ENCODE assay signal across 12 cellular contexts in the genomic region with DNA sequence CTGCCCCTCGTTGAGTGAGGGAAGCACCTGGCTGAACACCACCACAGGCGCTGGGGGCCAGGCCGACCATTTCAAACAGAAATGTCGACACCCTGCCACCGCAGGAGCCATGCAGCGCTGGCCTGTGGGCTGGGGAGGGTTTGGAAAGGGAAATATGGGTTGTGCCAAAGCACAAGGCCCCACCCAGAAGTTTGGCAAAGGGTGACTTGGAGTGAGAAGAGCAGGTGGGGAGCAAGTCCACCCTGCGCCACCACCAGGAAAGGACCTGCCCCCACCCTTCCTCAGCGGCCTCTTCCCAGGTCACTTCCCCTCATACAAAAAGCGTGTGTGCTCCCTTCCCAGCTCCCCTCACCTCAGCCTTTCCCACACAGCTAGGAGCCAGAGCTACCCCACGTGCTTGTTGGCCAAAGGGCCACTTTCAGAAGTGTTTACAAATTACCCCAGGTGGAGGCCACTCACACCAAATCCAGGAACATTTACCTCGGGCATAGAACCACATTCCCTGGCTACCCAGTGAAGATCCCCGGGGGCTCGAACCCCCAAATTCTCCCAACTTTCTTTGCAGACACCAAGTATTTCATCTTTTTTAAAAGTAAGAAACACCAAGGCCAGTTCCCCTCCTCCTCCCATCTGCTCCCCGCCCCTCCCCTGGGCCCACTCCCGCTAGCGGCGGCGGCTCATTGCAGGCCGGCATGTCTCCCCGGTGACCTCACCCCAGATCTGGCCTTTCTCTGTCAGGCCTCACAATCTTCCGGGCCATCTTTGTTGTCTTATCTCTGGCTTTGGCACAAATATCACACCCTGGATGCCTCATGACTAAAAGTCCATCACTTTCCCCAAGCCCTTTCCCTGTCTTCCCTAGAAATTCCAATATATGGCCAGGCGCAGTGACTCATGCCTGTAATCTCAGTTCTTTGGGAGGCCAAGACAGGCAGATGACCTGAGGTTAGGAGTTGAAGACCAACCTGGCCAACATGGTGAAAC. TPM values are rescaled to one million over a fixed set of nuclear protein-coding genes. Genes with fewer than 3 reads are reported as not detected.
DNase-seq lines count a peak whose midpoint lies in the region; ATAC-seq and TF ChIP-seq lines count a peak whose summit lies in the region.
"Had no signal": no experiment of that assay in that cellular context is flagged by ENCODE, and none has a peak within 500 bp of the region (broad histone marks: within the 10 kb centered on the region; RNA-seq: fewer than 3 reads in every experiment).

No MANE protein-coding gene starts in this region.

- H3K36me3 ChIP-seq in right atrium auricular region (no peaks in the 10 kb centered on the region), skeletal muscle tissue (ENCODE audit: control insufficient read depth in 3 of 3, insufficient read depth in 3 of 3, low read length in 3 of 3) (no peaks in the 10 kb centered on the region)

- H3K4me1 ChIP-seq in right atrium auricular region (peaks cover 0 to 76% of the 10 kb centered on the region in 2 donors), skeletal muscle tissue (ENCODE audit: control insufficient read depth in 3 of 3, insufficient read depth in 3 of 3, low read length in 3 of 3) (peaks cover 51 to 63% (median 53%) of the 10 kb centered on the region in 3 donors)

- H3K9ac ChIP-seq in skeletal muscle tissue (ENCODE audit: low read depth in 1 of 3, low read length in 3 of 3), result peak overlapping the region in 2 of 3 donors; percentile 20 to 50

- peak; percentile 41 for DNase-seq in GM03348 (ENCODE audit: low spot score)
- peak; percentile 45 for DNase-seq in SK-N-DZ (ENCODE audit: low spot score)
- no peak for DNase-seq in right atrium auricular region (ENCODE audit: low spot score)
- DNase-seq in activated gamma-delta T cell treated with Interleukin-2 at 50 U/mL for 16 hours, result no peak
- DNase-seq: activated CD4-positive, alpha-beta T cell treated with anti-CD3 and anti-CD28 coated beads for 4 hours; NCI-H446; occipital lobe had no signal

- H3K9me3 ChIP-seq in right atrium auricular region (no peaks in the 10 kb centered on the region), skeletal muscle tissue (ENCODE audit: control insufficient read depth in 3 of 3, low read length in 3 of 3) (no peaks in the 10 kb centered on the region)

- H3K4me3 ChIP-seq in right atrium auricular region, result no peak overlapping the region
- H3K4me3 ChIP-seq in skeletal muscle tissue (ENCODE audit: low read length in 3 of 3), result peak overlapping the region in 1 of 3 donors; percentile 7

- no peaks in the 10 kb centered on the region for H3K27me3 ChIP-seq in right atrium auricular region
- H3K27me3 ChIP-seq in skeletal muscle tissue (ENCODE audit: control insufficient read depth in 3 of 3, insufficient read depth in 3 of 3, low read length in 3 of 3), result no peaks in the 10 kb centered on the region

- H3K27ac ChIP-seq in right atrium auricular region (peak overlapping the region; percentile 69 to 72), skeletal muscle tissue (ENCODE audit: low read depth, low read length) (peak overlapping the region; percentile 74)

- ATAC-seq in HG03469 (IDR thresholded peaks at IDR 0.05; ENCODE audit: unreplicated experiment) (no peak), GM21529 (IDR thresholded peaks at IDR 0.05; ENCODE audit: unreplicated experiment) (no peak), GM19467 (IDR thresholded peaks at IDR 0.05; ENCODE audit: unreplicated experiment) (no peak)

- TF ChIP-seq CTCF in right atrium auricular region (IDR thresholded peaks at IDR 0.05), result no peak

RNA-seq across cellular contexts. Expression of a gene that starts 20.5 kb away (rescaled TPM):
- not detected in 2 replicates for polyA plus RNA-seq in SK-N-DZ (2014; cell fraction: cytosol; rRNA removed)
- not detected in 2 replicates for polyA plus RNA-seq in SK-N-DZ (2014; cell fraction: nucleus; rRNA removed)
- not detected for total RNA-seq in right atrium auricular region
- not detected for total RNA-seq in skeletal muscle tissue
- total RNA-seq: occipital lobe, subcutaneous adipose tissue had no signal

Comparison
In these comparisons a context has a peak if more than half of its experiments do, and no peak if none do; other contexts are left out.
1. DNase-seq: peak in GM03348 (single experiment) and SK-N-DZ (single experiment); none in right atrium auricular region (single experiment) and activated gamma-delta T cell treated with Interleukin-2 at 50 U/mL for 16 hours (single experiment).